ENCODE assay signal across 25 cellular contexts in genomic region chr3:134869153-134869726, GRCh38.
DNase-seq lines count a peak whose midpoint lies in the region; ATAC-seq lines count a peak whose summit lies in the region.
"Had no signal": no experiment of that assay in that cellular context is flagged by ENCODE, and none has a peak within 500 bp of the region (broad histone marks: within the 10 kb centered on the region; RNA-seq: fewer than 3 reads in every experiment).

No MANE protein-coding gene starts in this region.

- no peak overlapping the region for H3K4me3 ChIP-seq in trophoblast cell (ENCODE audit: low read depth, low read length)
- H3K4me3 ChIP-seq: left lung, ovary, skin epidermis had no signal

- H3K23ac ChIP-seq in trophoblast cell (ENCODE audit: low read length), result no peak overlapping the region

- no peak overlapping the region for H2AFZ ChIP-seq in trophoblast cell (ENCODE audit: insufficient read depth, low read length, poor library complexity)

- no peak overlapping the region for H3K14ac ChIP-seq in trophoblast cell (ENCODE audit: low read length)

- H3K27ac ChIP-seq in trophoblast cell (ENCODE audit: low read depth, low read length), result no peak overlapping the region
- H3K27ac ChIP-seq: left lung, ovary, skin epidermis had no signal

- H3K27me3 ChIP-seq in trophoblast cell (ENCODE audit: insufficient read depth, low read length), result no peaks in the 10 kb centered on the region
- H3K27me3 ChIP-seq: left lung, ovary had no signal

- no CpG with 5 or more reads among the region's 4 CpGs for WGBS in trophoblast cell (ENCODE audit: extremely low coverage, insufficient coverage, insufficient read length)

- DNase-seq in COR-L47 (lab: John Stamatoyannopoulos, UW) (peak; percentile 40), NCI-H146 (lab: John Stamatoyannopoulos, UW) (peak; percentile 91), NCI-H345 treated with DMSO at 0.1 percent for 48 hours (lab: John Stamatoyannopoulos, UW; ENCODE audit: unreplicated experiment) (peak; percentile 21), kidney tubule cell (ENCODE audit: low spot score) (peak; percentile 20), trophoblast cell (no peak), hippocampal formation (lab: John Stamatoyannopoulos, UW) (no peak)
- DNase-seq: activated CD4-positive, alpha-beta memory T cell treated with anti-CD3 and anti-CD28 coated beads, Interleukin-2, amount 10 ng/mL, durations not matched to agents 7 days and 5 days; activated CD4-positive, alpha-beta T cell treated with anti-CD3 and anti-CD28 coated beads for 1 hour; activated CD8-positive, alpha-beta memory T cell treated with anti-CD3 and anti-CD28 coated beads, Interleukin-2, amount 50 U/mL, for 4 hours; activated naive CD4-positive, alpha-beta T cell; activated naive CD8-positive, alpha-beta T cell treated with anti-CD3 and anti-CD28 coated beads, Interleukin-2, amount 50 U/mL, for 24 hours; AML-193; CD4-positive, CD25-positive, alpha-beta regulatory T cell; central memory CD4-positive, alpha-beta T cell; endodermal cell; glutamatergic neuron; left lung; NCI-H187 treated with DMSO at 0.1 percent for 48 hours; NCI-H524 treated with DMSO at 0.1 percent for 48 hours; ovary; retina; stimulated activated naive CD8-positive, alpha-beta T cell treated with anti-CD3 and anti-CD28 coated beads, Interleukin-15, Interleukin-2, amounts not matched to agents 100 U/mL and 50 U/mL, for 24 hours had no signal

- H3K9ac ChIP-seq in trophoblast cell (ENCODE audit: low read length), result no peak overlapping the region

- no peaks in the 10 kb centered on the region for H3K79me1 ChIP-seq in trophoblast cell (ENCODE audit: low read length)

- no peak overlapping the region for H3K18ac ChIP-seq in trophoblast cell (ENCODE audit: low read length)

- H4K8ac ChIP-seq in trophoblast cell (ENCODE audit: low read depth, low read length), result no peak overlapping the region

- no peaks in the 10 kb centered on the region for H3K9me3 ChIP-seq in trophoblast cell (ENCODE audit: insufficient read depth, low read depth, low read length)
- H3K9me3 ChIP-seq: left lung, ovary had no signal

- no peak overlapping the region for H2BK5ac ChIP-seq in trophoblast cell (ENCODE audit: low read depth, low read length, poor library complexity)

- H3K36me3 ChIP-seq in trophoblast cell (ENCODE audit: control insufficient read depth in 1 of 2, insufficient read depth in 2 of 2, low read length in 2 of 2), result no peaks in the 10 kb centered on the region
- H3K36me3 ChIP-seq: left lung, ovary had no signal

- no peak overlapping the region for H4K12ac ChIP-seq in trophoblast cell (ENCODE audit: low read depth, low read length)

- no peaks in the 10 kb centered on the region for H3K79me2 ChIP-seq in trophoblast cell (ENCODE audit: control insufficient read depth, insufficient read depth, low read length, poor library complexity)

- ATAC-seq in GM19467 (IDR thresholded peaks at IDR 0.05; ENCODE audit: unreplicated experiment), result no peak
- ATAC-seq: activated naive CD8-positive, alpha-beta T cell treated with anti-CD3 and anti-CD28 coated beads, Interleukin-2, amount 50 U/mL, for 24 hours; left lung; Panc1; stimulated activated naive CD8-positive, alpha-beta T cell treated with anti-CD3 and anti-CD28 coated beads, Interleukin-15, Interleukin-2, amounts not matched to agents 100 U/mL and 50 U/mL, for 24 hours had no signal

- H4K91ac ChIP-seq in trophoblast cell (ENCODE audit: low read depth, low read length), result no peak overlapping the region

- no peak overlapping the region for H2BK12ac ChIP-seq in trophoblast cell (ENCODE audit: low read length)

- H3K4ac ChIP-seq in trophoblast cell (ENCODE audit: low read depth, low read length), result no peak overlapping the region

- no peak overlapping the region for H2BK120ac ChIP-seq in trophoblast cell (ENCODE audit: insufficient read depth, low read length, poor library complexity)

- H3K4me1 ChIP-seq in trophoblast cell (ENCODE audit: control insufficient read depth in 1 of 2, insufficient read depth in 2 of 2, low read length in 2 of 2), result no peaks in the 10 kb centered on the region

- no peak overlapping the region for H3K4me2 ChIP-seq in trophoblast cell (ENCODE audit: low read length)

- no peak overlapping the region for H2AK5ac ChIP-seq in trophoblast cell (ENCODE audit: low read length)

Comparison
In these comparisons a context has a peak if more than half of its experiments do, and no peak if none do; other contexts are left out.
1. DNase-seq: peak in COR-L47 (single experiment), NCI-H146 (single experiment), NCI-H345 treated with DMSO at 0.1 percent for 48 hours (single experiment) and kidney tubule cell (single experiment); none in trophoblast cell (0 of 2) and hippocampal formation (0 of 2).